Comparison of ENCODE assay signal across 26 cellular contexts in genomic region chr3:134102976-134103375, GRCh38.
A peak's percentile ranks its signal among the peaks of the same experiment; 100 is the strongest.
DNase-seq lines count a peak whose midpoint lies in the region.
"Had no signal": no experiment of that assay in that cellular context is flagged by ENCODE, and none has a peak within 500 bp of the region (broad histone marks: within the 10 kb centered on the region; RNA-seq: fewer than 3 reads in every experiment).

No MANE protein-coding gene starts in this region.

- peaks cover 0 to 7% of the 10 kb centered on the region in 2 experiments for H3K36me3 ChIP-seq in trophoblast cell (ENCODE audit: control insufficient read depth in 1 of 2, insufficient read depth in 2 of 2, low read length in 2 of 2)
- H3K36me3 ChIP-seq: BE2C; BLaER1; BLaER1 treated with 17β-estradiol and CSF1 and Interleukin-3, amounts not matched to agents 10 nM and 100 nM had no signal

- peak; percentile 73 to 84 for DNase-seq in trophoblast cell
- no peak for DNase-seq in activated T-cell treated with anti-CD3 and anti-CD28 coated beads for 4 hours
- DNase-seq: 8988T; ACHN; AML-193; BE2C; C1 segment of cervical spinal cord; Caco-2; Calu3; CD4-positive, alpha-beta memory T cell; CD4-positive, alpha-beta T cell; CD4-positive, CD25-positive, alpha-beta regulatory T cell; CD8-positive, alpha-beta memory T cell; CD8-positive, alpha-beta T cell; COR-L47; DMS 273 treated with DMSO at 0.1 percent for 48 hours; DMS153; DMS53; DMS79; DMS79 treated with DMSO at 0.1 percent for 48 hours; DND-41 had no signal

- no peak overlapping the region for H2AFZ ChIP-seq in trophoblast cell (ENCODE audit: insufficient read depth, low read length, poor library complexity)

- H4K91ac ChIP-seq in trophoblast cell (ENCODE audit: low read depth, low read length) = no peak overlapping the region

- no peak overlapping the region for H3K4me3 ChIP-seq in trophoblast cell (ENCODE audit: low read depth, low read length)
- H3K4me3 ChIP-seq: A549; BLaER1; BLaER1 treated with 17β-estradiol and CSF1 and Interleukin-3, amounts not matched to agents 10 nM and 100 nM had no signal

- no peaks in the 10 kb centered on the region for H3K27me3 ChIP-seq in trophoblast cell (ENCODE audit: insufficient read depth, low read length)
- H3K27me3 ChIP-seq: BE2C; BLaER1; BLaER1 treated with 17β-estradiol and CSF1 and Interleukin-3, amounts not matched to agents 10 nM and 100 nM had no signal

- H3K9ac ChIP-seq in trophoblast cell (ENCODE audit: low read length) = no peak overlapping the region
- H3K9ac ChIP-seq: BLaER1; BLaER1 treated with 17β-estradiol and CSF1 and Interleukin-3, amounts not matched to agents 10 nM and 100 nM had no signal

- H2BK12ac ChIP-seq in trophoblast cell (ENCODE audit: low read length) = no peak overlapping the region

- H2BK120ac ChIP-seq in trophoblast cell (ENCODE audit: insufficient read depth, low read length, poor library complexity) = no peak overlapping the region

- no peak overlapping the region for H2BK5ac ChIP-seq in trophoblast cell (ENCODE audit: low read depth, low read length, poor library complexity)

- no peak overlapping the region for H3K18ac ChIP-seq in trophoblast cell (ENCODE audit: low read length)

- H3K4me2 ChIP-seq in trophoblast cell (ENCODE audit: low read length) = no peak overlapping the region
- H3K4me2 ChIP-seq: A549; BLaER1; BLaER1 treated with 17β-estradiol and CSF1 and Interleukin-3, amounts not matched to agents 10 nM and 100 nM had no signal

- no peak overlapping the region for H3K4ac ChIP-seq in trophoblast cell (ENCODE audit: low read depth, low read length)

- H3K79me2 ChIP-seq in trophoblast cell (ENCODE audit: control insufficient read depth, insufficient read depth, low read length, poor library complexity) = no peaks in the 10 kb centered on the region

- peaks cover 2 to 4% of the 10 kb centered on the region in 2 experiments for H3K4me1 ChIP-seq in trophoblast cell (ENCODE audit: control insufficient read depth in 1 of 2, insufficient read depth in 2 of 2, low read length in 2 of 2)
- H3K4me1 ChIP-seq: A549, BE2C, BLaER1, Caco-2 had no signal

- peaks cover 2% of the 10 kb centered on the region for H3K79me1 ChIP-seq in trophoblast cell (ENCODE audit: low read length)

- H3K27ac ChIP-seq in trophoblast cell (ENCODE audit: low read depth, low read length) = no peak overlapping the region
- H3K27ac ChIP-seq: 22Rv1; A549; BLaER1; BLaER1 treated with 17β-estradiol and CSF1 and Interleukin-3, amounts not matched to agents 10 nM and 100 nM; C4-2B had no signal

- H4K12ac ChIP-seq in trophoblast cell (ENCODE audit: low read depth, low read length) = no peak overlapping the region

- no peak overlapping the region for H3K14ac ChIP-seq in trophoblast cell (ENCODE audit: low read length)

- no peak overlapping the region for H2AK5ac ChIP-seq in trophoblast cell (ENCODE audit: low read length)

- H3K9me3 ChIP-seq in trophoblast cell (ENCODE audit: insufficient read depth, low read depth, low read length) = peaks cover 12% of the 10 kb centered on the region
- H3K9me3 ChIP-seq: BE2C had no signal

- H4K8ac ChIP-seq in trophoblast cell (ENCODE audit: low read depth, low read length) = no peak overlapping the region

- H3K23ac ChIP-seq in trophoblast cell (ENCODE audit: low read length) = no peak overlapping the region
